Comparison of ENCODE assay signal across 8 cellular contexts in genomic region chr16:2867661-2867986, GRCh38. TPM values are rescaled to one million over a fixed set of nuclear protein-coding genes. Genes with fewer than 3 reads are reported as not detected.
DNase-seq lines count a peak whose midpoint lies in the region; ATAC-seq and TF ChIP-seq lines count a peak whose summit lies in the region.

No MANE protein-coding gene starts in this region.

- H3K9ac ChIP-seq in OCI-LY1 (ENCODE audit: low read length) (peak overlapping the region; percentile 70), endocrine pancreas (ENCODE audit: control insufficient read depth, insufficient read depth, low read length) (peak overlapping the region; percentile 43), neuronal stem cell (ENCODE audit: low read depth, low read length, poor library complexity) (peak overlapping the region; percentile 32)

- H2AFZ ChIP-seq in OCI-LY1 (ENCODE audit: low read length) (peak overlapping the region; percentile 99), neuronal stem cell (ENCODE audit: low read length) (peak overlapping the region; percentile 98)

- no peaks in the 10 kb centered on the region for H3K9me2 ChIP-seq in OCI-LY1 (ENCODE audit: low read depth, low read length)

- CTCF ChIA-PET in CD4-positive, alpha-beta memory T cell (lab: Charles Lee; ENCODE audit: partially characterized antibody), result interaction anchor here (0.7 to 3.0 kb wide), 23 partner anchors 9 to 146 kb away, joined by 3 to 35 read pairs (median 5); partner anchors contain the start of genes FLYWCH1, FLYWCH2 and PRSS22

- no peak overlapping the region for H3K4ac ChIP-seq in neuronal stem cell (ENCODE audit: low read length)

- H3K4me3 Mint-ChIP-seq in CD4-positive, alpha-beta memory T cell, result peak overlapping the region; percentile 77 to 90 (median 88)

- peak overlapping the region; percentile 72 for H4K8ac ChIP-seq in neuronal stem cell (ENCODE audit: low read depth, low read length)

- H3K27ac Mint-ChIP-seq in CD4-positive, alpha-beta memory T cell, result peak overlapping the region; percentile 54 to 94 (median 91)

- intact Hi-C loops in CD4-positive, alpha-beta memory T cell (cut with micrococcal nuclease), result loop anchor here (5.0 to 10.0 kb wide), 2 partner anchors 90 to 113 kb away; partner anchors contain the start of genes ELOB and SRRM2

- no peaks in the 10 kb centered on the region for H3K27me3 ChIP-seq in CD4-positive, alpha-beta memory T cell (ENCODE audit: insufficient read depth, low read length)
- H3K27me3 ChIP-seq in OCI-LY1 (ENCODE audit: insufficient read depth, low read length) (no peaks in the 10 kb centered on the region), endocrine pancreas (ENCODE audit: control insufficient read depth, insufficient read depth, low read length) (no peaks in the 10 kb centered on the region), neuronal stem cell (ENCODE audit: control insufficient read depth in 3 of 3, insufficient read depth in 3 of 3, low read depth in 1 of 3, low read length in 3 of 3) (peaks cover 3 to 27% (median 23%) of the 10 kb centered on the region in 3 experiments)

- no peak for TF ChIP-seq CTCF in OCI-LY1 (IDR thresholded peaks at IDR 0.05; ENCODE audit: low read length)

- ATAC-seq in GM21360 (IDR thresholded peaks at IDR 0.05; ENCODE audit: unreplicated experiment), result no peak

- peaks cover 13% of the 10 kb centered on the region for H3K4me1 ChIP-seq in CD4-positive, alpha-beta memory T cell (ENCODE audit: insufficient read depth, low read length)
- peaks cover 6% of the 10 kb centered on the region for H3K4me1 ChIP-seq in OCI-LY1 (ENCODE audit: insufficient read depth, low read length, severe bottlenecking)
- H3K4me1 ChIP-seq in endocrine pancreas (ENCODE audit: control insufficient read depth, insufficient read depth, low read length), result no peaks in the 10 kb centered on the region
- H3K4me1 ChIP-seq in neuronal stem cell (ENCODE audit: control insufficient read depth in 2 of 2, insufficient read depth in 1 of 2, low read depth in 1 of 2, low read length in 2 of 2), result peaks cover 0 to 3% of the 10 kb centered on the region in 2 donors

- H3K27ac ChIP-seq in CD4-positive, alpha-beta memory T cell (ENCODE audit: low read depth, low read length), result peak overlapping the region; percentile 69
- H3K27ac ChIP-seq in OCI-LY1 (ENCODE audit: low read depth, low read length, poor library complexity, severe bottlenecking), result peak overlapping the region; percentile 27
- no peak overlapping the region for H3K27ac ChIP-seq in neuronal stem cell (replicated peaks; ENCODE audit: low read length)

- H3K4me2 ChIP-seq in OCI-LY1 (ENCODE audit: low read length), result peak overlapping the region; percentile 80
- peak overlapping the region; percentile 85 for H3K4me2 ChIP-seq in neuronal stem cell (ENCODE audit: insufficient read depth, low read length, poor library complexity, severe bottlenecking)

- peak overlapping the region; percentile 69 for H2BK15ac ChIP-seq in neuronal stem cell (ENCODE audit: low read length)

- no peaks in the 10 kb centered on the region for H3K36me3 Mint-ChIP-seq in CD4-positive, alpha-beta memory T cell

- H3K23ac ChIP-seq in neuronal stem cell (ENCODE audit: low read depth, low read length, poor library complexity), result no peak overlapping the region

- no peak overlapping the region for H2AK5ac ChIP-seq in neuronal stem cell (ENCODE audit: low read depth, low read length)

- no peak overlapping the region for H4K91ac ChIP-seq in neuronal stem cell (ENCODE audit: low read depth, low read length, poor library complexity)

- H3K79me1 ChIP-seq in neuronal stem cell (ENCODE audit: low read depth, low read length), result no peaks in the 10 kb centered on the region

- no peaks in the 10 kb centered on the region for H3K27me3 Mint-ChIP-seq in CD4-positive, alpha-beta memory T cell

- no CpG with 5 or more reads among the region's 8 CpGs for WGBS in neuronal stem cell (ENCODE audit: extremely low coverage in 2 of 2, insufficient read length in 2 of 2, insufficient replicate concordance in 1 of 2), 2 donors

- peak overlapping the region; percentile 17 to 76 for H3K4me3 ChIP-seq in CD4-positive, alpha-beta memory T cell (ENCODE audit: low read length in 2 of 2)
- H3K4me3 ChIP-seq in OCI-LY1 (ENCODE audit: low read depth, low read length, poor library complexity, severe bottlenecking) (peak overlapping the region; percentile 72), endocrine pancreas (ENCODE audit: control insufficient read depth, insufficient read depth, low read length) (peak overlapping the region; percentile 60), neuronal stem cell (ENCODE audit: low read length in 2 of 2) (peak overlapping the region; percentile 59 to 80)

- H3K79me2 ChIP-seq in OCI-LY1 (ENCODE audit: insufficient read depth, low read length), result no peaks in the 10 kb centered on the region

- H2BK5ac ChIP-seq in neuronal stem cell (ENCODE audit: low read length), result no peak overlapping the region

- no peak overlapping the region for H2BK12ac ChIP-seq in neuronal stem cell (ENCODE audit: low read length)

- no peaks in the 10 kb centered on the region for H3K9me3 Mint-ChIP-seq in CD4-positive, alpha-beta memory T cell

- no peak overlapping the region for H3K14ac ChIP-seq in neuronal stem cell (ENCODE audit: low read length)

- no peaks in the 10 kb centered on the region; the same call in 1 of the 2 replicates for H3F3A ChIP-seq in OCI-LY1 (ENCODE audit: insufficient read depth, low read length)

- no peaks in the 10 kb centered on the region for H3K36me3 ChIP-seq in CD4-positive, alpha-beta memory T cell (ENCODE audit: insufficient read depth, low read length)
- H3K36me3 ChIP-seq in OCI-LY1 (ENCODE audit: insufficient read depth, low read length), result no peaks in the 10 kb centered on the region
- H3K36me3 ChIP-seq in endocrine pancreas (ENCODE audit: control insufficient read depth, insufficient read depth, low read length), result no peaks in the 10 kb centered on the region
- H3K36me3 ChIP-seq in neuronal stem cell (replicated peaks in 1 of 2; ENCODE audit: control insufficient read depth in 2 of 2, insufficient read depth in 2 of 2, low read length in 2 of 2), result no peaks in the 10 kb centered on the region

- H4K20me1 ChIP-seq in OCI-LY1 (ENCODE audit: insufficient read depth, low read length), result no peaks in the 10 kb centered on the region

- no peak overlapping the region for H2BK120ac ChIP-seq in neuronal stem cell (ENCODE audit: low read depth, low read length)

- H3K18ac ChIP-seq in neuronal stem cell (ENCODE audit: low read length), result no peak overlapping the region

- peaks cover 7 to 25% (median 13%) of the 10 kb centered on the region in 4 donors for H3K4me1 Mint-ChIP-seq in CD4-positive, alpha-beta memory T cell

- POLR2A ChIA-PET in CD4-positive, alpha-beta memory T cell (lab: Charles Lee; ENCODE audit: partially characterized antibody), result interaction anchor here (0.8 to 2.4 kb wide), 15 partner anchors 13 to 903 kb away, joined by 3 to 30 read pairs (median 6); partner anchors contain the start of genes AMDHD2, ELOB, FLYWCH1 and FLYWCH2

- no peak for DNase-seq in CD4-positive, alpha-beta memory T cell
- DNase-seq in neuronal stem cell (ENCODE audit: low spot score) (no peak), NCI-H187 treated with DMSO at 0.1 percent for 48 hours (lab: John Stamatoyannopoulos, UW) (no peak), hippocampal formation (lab: John Stamatoyannopoulos, UW) (no peak)
- DNase-seq in stimulated activated CD4-positive, alpha-beta T cell treated with anti-CD3 and anti-CD28 coated beads, Interleukin-1b, Interleukin-23, amount 100 ng/mL, for 48 hours, result no peak

- no peaks in the 10 kb centered on the region for H3K9me3 ChIP-seq in CD4-positive, alpha-beta memory T cell (ENCODE audit: control insufficient read depth in 1 of 2, low read length in 2 of 2)
- no peaks in the 10 kb centered on the region for H3K9me3 ChIP-seq in OCI-LY1 (ENCODE audit: low read length)
- no peaks in the 10 kb centered on the region for H3K9me3 ChIP-seq in endocrine pancreas (ENCODE audit: control insufficient read depth, low read length)
- peaks cover 0 to 2% of the 10 kb centered on the region in 2 donors for H3K9me3 ChIP-seq in neuronal stem cell (replicated peaks in 1 of 2; ENCODE audit: control insufficient read depth in 2 of 2, insufficient read depth in 1 of 2, low read depth in 1 of 2, low read length in 2 of 2)

RNA-seq across cellular contexts. Expression of gene PRSS22, which starts 9.7 kb away (rescaled TPM):
- total RNA-seq in CD4-positive, alpha-beta memory T cell, result under 1 TPM in 1 of 2 experiments, not detected in 1; 0.39 TPM
- polyA plus RNA-seq in CD4-positive, alpha-beta memory T cell, result under 1 TPM in 1 of 2 donors, not detected in 1; 0.42 TPM
- polyA plus RNA-seq in neuronal stem cell (2013, experiment 1 of 2), result not detected
- not detected for polyA plus RNA-seq in neuronal stem cell (2013, experiment 2 of 2)

RNA-seq across cellular contexts. Expression of gene FLYWCH2, which starts 15.4 kb away (rescaled TPM):
- total RNA-seq in CD4-positive, alpha-beta memory T cell, result 10 to 100 TPM; 24.1 to 27.1 TPM
- 10 to 100 TPM; 21.1 to 23.3 TPM for polyA plus RNA-seq in CD4-positive, alpha-beta memory T cell
- 25.5 TPM for polyA plus RNA-seq in neuronal stem cell (2013, experiment 1 of 2)
- polyA plus RNA-seq in neuronal stem cell (2013, experiment 2 of 2), result 24.0 TPM

RNA-seq across cellular contexts. Expression of gene ZG16B, which starts 37.5 kb away (rescaled TPM):
- not detected for total RNA-seq in CD4-positive, alpha-beta memory T cell
- polyA plus RNA-seq in CD4-positive, alpha-beta memory T cell, result under 1 TPM in 1 of 2 donors, not detected in 1; 0.79 TPM
- polyA plus RNA-seq in neuronal stem cell (2013, experiment 1 of 2), result not detected
- polyA plus RNA-seq in neuronal stem cell (2013, experiment 2 of 2), result not detected

RNA-seq across cellular contexts. Expression of gene FLYWCH1, which starts 44.1 kb away (rescaled TPM):
- total RNA-seq in CD4-positive, alpha-beta memory T cell, result 100 to 1,000 TPM; 121 to 123 TPM
- polyA plus RNA-seq in CD4-positive, alpha-beta memory T cell, result 10 to 100 TPM in 1 of 2 donors, 1 to 10 TPM in 1; 7.1 to 21.2 TPM
- 8.3 TPM for polyA plus RNA-seq in neuronal stem cell (2013, experiment 1 of 2)
- polyA plus RNA-seq in neuronal stem cell (2013, experiment 2 of 2), result 8.3 TPM

RNA-seq across cellular contexts. Expression of gene PRSS21, which starts 50.6 kb away (rescaled TPM):
- 1 to 10 TPM in 1 of 2 experiments, under 1 TPM in 1; 0.96 to 2.6 TPM for total RNA-seq in CD4-positive, alpha-beta memory T cell
- polyA plus RNA-seq in CD4-positive, alpha-beta memory T cell, result 10 to 100 TPM in 1 of 2 donors, 1 to 10 TPM in 1; 6.2 to 11.5 TPM
- polyA plus RNA-seq in neuronal stem cell (2013, experiment 1 of 2), result not detected
- polyA plus RNA-seq in neuronal stem cell (2013, experiment 2 of 2), result not detected
